30 cellular contexts compared by ENCODE assay signal in the genomic region with DNA sequence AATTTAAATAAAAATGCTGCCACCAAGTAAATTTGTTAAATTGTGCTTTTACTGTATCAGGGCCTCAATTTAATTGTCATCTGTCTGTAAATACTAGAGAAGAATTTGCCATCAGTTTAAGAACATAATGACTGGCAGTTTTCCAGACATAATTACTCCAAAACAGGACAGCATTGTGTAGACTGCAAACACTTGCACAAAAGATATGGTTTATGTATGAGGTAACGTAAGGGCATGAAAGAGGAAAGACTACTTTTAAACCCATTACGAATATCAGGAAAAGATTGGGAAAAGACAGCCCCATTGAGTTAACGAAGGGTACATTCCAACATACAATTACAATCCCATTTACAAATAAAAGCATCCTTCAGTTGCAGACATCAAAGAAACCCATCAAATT. TPM values are rescaled to one million over a fixed set of nuclear protein-coding genes. Genes with fewer than 3 reads are reported as not detected.
DNase-seq lines count a peak whose midpoint lies in the region; ATAC-seq and TF ChIP-seq lines count a peak whose summit lies in the region.
"Had no signal": no experiment of that assay in that cellular context is flagged by ENCODE, and none has a peak within 500 bp of the region (broad histone marks: within the 10 kb centered on the region; RNA-seq: fewer than 3 reads in every experiment).

No MANE protein-coding gene starts in this region.

- no peak overlapping the region for H3K4me3 ChIP-seq in left ventricle myocardium inferior
- no peak overlapping the region for H3K4me3 ChIP-seq in right atrium auricular region
- H3K4me3 ChIP-seq in psoas muscle, result no peak overlapping the region
- H3K4me3 ChIP-seq in spleen, result no peak overlapping the region
- H3K4me3 ChIP-seq: GM23248, pancreas, PC-9, SJCRH30 had no signal

- H3K27me3 ChIP-seq in left ventricle myocardium inferior (ENCODE audit: low read depth) (no peaks in the 10 kb centered on the region), right atrium auricular region (no peaks in the 10 kb centered on the region), psoas muscle (ENCODE audit: insufficient read depth in 3 of 3, low read length in 2 of 3) (no peaks in the 10 kb centered on the region), spleen (replicated peaks in 1 of 7) (no peaks in the 10 kb centered on the region)
- H3K27me3 ChIP-seq: dorsolateral prefrontal cortex, pancreas, SJCRH30 had no signal

- 61 to 64% (median 61%) methylated on average over 3 of the region's 3 CpGs for WGBS in psoas muscle, 3 donors
- WGBS in spleen, 5 donors, result 52 to 83% (median 64%) methylated on average over 3 of the region's 3 CpGs

- peak overlapping the region in 3 of 5 experiments; percentile 10 to 59 (median 14) for H3K27ac Mint-ChIP-seq in brain
- H3K27ac Mint-ChIP-seq: activated CD4-positive, alpha-beta memory T cell treated with anti-CD3 and anti-CD28 coated beads, Interleukin-2, amount 10 ng/mL, durations not matched to agents 7 days and 5 days; naive thymus-derived CD8-positive, alpha-beta T cell; stimulated activated naive B cell treated with anti-CD40 and anti-IgM and Interleukin-4, amounts not matched to agents 10 μg/mL and 1 μg/mL and 100 μg/mL, for 72 hours; WTC11 had no signal

- H3K4me3 Mint-ChIP-seq in brain, result peak overlapping the region in 1 of 5 experiments; percentile 38
- H3K4me3 Mint-ChIP-seq: activated CD4-positive, alpha-beta memory T cell treated with anti-CD3 and anti-CD28 coated beads, Interleukin-2, amount 10 ng/mL, durations not matched to agents 7 days and 5 days; naive thymus-derived CD8-positive, alpha-beta T cell; stimulated activated naive B cell treated with anti-CD40 and anti-IgM and Interleukin-4, amounts not matched to agents 10 μg/mL and 1 μg/mL and 100 μg/mL, for 72 hours; WTC11 had no signal

- peaks cover 22% of the 10 kb centered on the region for H3K27me3 Mint-ChIP-seq in brain

- peaks cover 4 to 19% (median 11%) of the 10 kb centered on the region in 5 experiments for H3K9me3 Mint-ChIP-seq in brain
- H3K9me3 Mint-ChIP-seq: activated CD4-positive, alpha-beta memory T cell treated with anti-CD3 and anti-CD28 coated beads, Interleukin-2, amount 10 ng/mL, durations not matched to agents 7 days and 5 days; naive thymus-derived CD8-positive, alpha-beta T cell; stimulated activated naive B cell treated with anti-CD40 and anti-IgM and Interleukin-4, amounts not matched to agents 10 μg/mL and 1 μg/mL and 100 μg/mL, for 72 hours had no signal

- H3K27ac ChIP-seq in left ventricle myocardium inferior (replicated peaks) (peak overlapping the region; percentile 30), right atrium auricular region (no peak overlapping the region), psoas muscle (no peak overlapping the region), spleen (no peak overlapping the region)
- H3K27ac ChIP-seq: C4-2B, GM23248, HL-60, PC-9, SJCRH30 had no signal

- H3K4me1 ChIP-seq in left ventricle myocardium inferior, result peaks cover 3% of the 10 kb centered on the region
- no peaks in the 10 kb centered on the region for H3K4me1 ChIP-seq in right atrium auricular region
- H3K4me1 ChIP-seq in psoas muscle, result no peaks in the 10 kb centered on the region
- no peaks in the 10 kb centered on the region for H3K4me1 ChIP-seq in spleen
- H3K4me1 ChIP-seq: pancreas had no signal

- H3K36me3 ChIP-seq in left ventricle myocardium inferior, result no peaks in the 10 kb centered on the region
- H3K36me3 ChIP-seq in right atrium auricular region, result no peaks in the 10 kb centered on the region
- no peaks in the 10 kb centered on the region for H3K36me3 ChIP-seq in psoas muscle (ENCODE audit: insufficient read depth in 1 of 2, low read depth in 1 of 2)
- no peaks in the 10 kb centered on the region for H3K36me3 ChIP-seq in spleen
- H3K36me3 ChIP-seq: pancreas, SJCRH30 had no signal

- ATAC-seq in GM21390 (IDR thresholded peaks at IDR 0.05; ENCODE audit: unreplicated experiment) (no peak), psoas muscle (no peak)
- ATAC-seq: naive thymus-derived CD8-positive, alpha-beta T cell; stimulated activated naive B cell treated with anti-CD40 and anti-IgM and Interleukin-4, amounts not matched to agents 10 μg/mL and 1 μg/mL and 100 μg/mL, for 72 hours; WTC11 had no signal

- H3K9me3 ChIP-seq in left ventricle myocardium inferior (replicated peaks) (peaks cover 7% of the 10 kb centered on the region), right atrium auricular region (no peaks in the 10 kb centered on the region), psoas muscle (no peaks in the 10 kb centered on the region), spleen (no peaks in the 10 kb centered on the region)
- H3K9me3 ChIP-seq: pancreas had no signal

- DNase-seq in left ventricle myocardium inferior, result no peak
- no peak for DNase-seq in right atrium auricular region (ENCODE audit: low spot score)
- DNase-seq in NCI-H2081 treated with DMSO at 0.1 percent for 48 hours (lab: John Stamatoyannopoulos, UW), result peak; percentile 44
- DNase-seq in superior temporal gyrus (ENCODE audit: extremely low spot score), result peak; percentile 72
- DNase-seq in psoas muscle, result no peak
- no peak for DNase-seq in spleen
- DNase-seq: activated CD4-positive, alpha-beta memory T cell treated with anti-CD3 and anti-CD28 coated beads, Interleukin-2, amount 10 ng/mL, durations not matched to agents 7 days and 5 days; activated gamma-delta T cell treated with Interleukin-2 at 50 U/mL for 16 hours; activated T-cell treated with anti-CD3 and anti-CD28 coated beads for 4 hours; amniotic stem cell; DMS53; dorsolateral prefrontal cortex; foreskin fibroblast; GF-D8; GM23248; hypothalamus; IMR-90; kidney glomerular epithelial cell; naive thymus-derived CD8-positive, alpha-beta T cell; pancreas; PC-9; SJCRH30; stimulated activated CD4-positive, alpha-beta T cell treated with anti-CD3 and anti-CD28 coated beads, Interleukin-2, amount 100 ng/mL, for 24 hours; stimulated activated naive B cell treated with anti-CD40 and anti-IgM and Interleukin-4, amounts not matched to agents 10 μg/mL and 1 μg/mL and 100 μg/mL, for 72 hours; T-helper 2 cell had no signal

- no peak for TF ChIP-seq POLR2A in spleen (IDR thresholded peaks at IDR 0.05)

- intact Hi-C loops in left ventricle myocardium inferior (cut with micrococcal nuclease), result no loop called here
- intact Hi-C loops in psoas muscle (cut with DNase I), result no loop called here
- intact Hi-C loops in spleen (cut with DNase I; ENCODE audit: low total_unique reads), result no loop called here

- peaks cover 34% of the 10 kb centered on the region for H3K4me1 Mint-ChIP-seq in brain
- H3K4me1 Mint-ChIP-seq: activated CD4-positive, alpha-beta memory T cell treated with anti-CD3 and anti-CD28 coated beads, Interleukin-2, amount 10 ng/mL, durations not matched to agents 7 days and 5 days; naive thymus-derived CD8-positive, alpha-beta T cell; stimulated activated naive B cell treated with anti-CD40 and anti-IgM and Interleukin-4, amounts not matched to agents 10 μg/mL and 1 μg/mL and 100 μg/mL, for 72 hours; WTC11 had no signal

- H3K36me3 Mint-ChIP-seq in brain, result no peaks in the 10 kb centered on the region
- H3K36me3 Mint-ChIP-seq: naive thymus-derived CD8-positive, alpha-beta T cell; stimulated activated naive B cell treated with anti-CD40 and anti-IgM and Interleukin-4, amounts not matched to agents 10 μg/mL and 1 μg/mL and 100 μg/mL, for 72 hours had no signal

- TF ChIP-seq CTCF in left ventricle myocardium inferior (IDR thresholded peaks at IDR 0.05; ENCODE audit: borderline replicate concordance) (no peak), right atrium auricular region (IDR thresholded peaks at IDR 0.05) (no peak), brain (conservative IDR thresholded peaks at IDR 0.05) (no peak), psoas muscle (IDR thresholded peaks at IDR 0.05) (no peak), spleen (IDR thresholded peaks at IDR 0.05 in 8 of 11, conservative IDR thresholded peaks at IDR 0.05 in 3 of 11) (no peak)

RNA-seq across cellular contexts. Expression of a gene that starts 59.8 kb away (rescaled TPM):
- total RNA-seq in left ventricle myocardium inferior, result 32.7 TPM
- total RNA-seq in right atrium auricular region, result 10 to 100 TPM; 12.3 to 23.8 TPM
- 7.8 TPM for polyA plus RNA-seq in brain (ENCODE audit: insufficient read depth, low read depth, low replicate concordance)
- total RNA-seq in psoas muscle, result 10 to 100 TPM; 43.1 to 64.9 (median 50.9) TPM
- polyA plus RNA-seq in psoas muscle, result 10 to 100 TPM; 15.7 to 40.4 (median 32.4) TPM
- 10 to 100 TPM; 26.4 to 51.2 (median 46.0) TPM for total RNA-seq in spleen
- 10 to 100 TPM; 11.2 to 16.5 (median 15.0) TPM for polyA plus RNA-seq in spleen

Comparison
In these comparisons a context has a peak if more than half of its experiments do, and no peak if none do; other contexts are left out.
1. DNase-seq: peak in NCI-H2081 treated with DMSO at 0.1 percent for 48 hours (single experiment) and superior temporal gyrus (single experiment); none in left ventricle myocardium inferior (single experiment), right atrium auricular region (single experiment), psoas muscle (0 of 2) and spleen (single experiment).